ENCODE assay signal across 16 cellular contexts in the genomic region with DNA sequence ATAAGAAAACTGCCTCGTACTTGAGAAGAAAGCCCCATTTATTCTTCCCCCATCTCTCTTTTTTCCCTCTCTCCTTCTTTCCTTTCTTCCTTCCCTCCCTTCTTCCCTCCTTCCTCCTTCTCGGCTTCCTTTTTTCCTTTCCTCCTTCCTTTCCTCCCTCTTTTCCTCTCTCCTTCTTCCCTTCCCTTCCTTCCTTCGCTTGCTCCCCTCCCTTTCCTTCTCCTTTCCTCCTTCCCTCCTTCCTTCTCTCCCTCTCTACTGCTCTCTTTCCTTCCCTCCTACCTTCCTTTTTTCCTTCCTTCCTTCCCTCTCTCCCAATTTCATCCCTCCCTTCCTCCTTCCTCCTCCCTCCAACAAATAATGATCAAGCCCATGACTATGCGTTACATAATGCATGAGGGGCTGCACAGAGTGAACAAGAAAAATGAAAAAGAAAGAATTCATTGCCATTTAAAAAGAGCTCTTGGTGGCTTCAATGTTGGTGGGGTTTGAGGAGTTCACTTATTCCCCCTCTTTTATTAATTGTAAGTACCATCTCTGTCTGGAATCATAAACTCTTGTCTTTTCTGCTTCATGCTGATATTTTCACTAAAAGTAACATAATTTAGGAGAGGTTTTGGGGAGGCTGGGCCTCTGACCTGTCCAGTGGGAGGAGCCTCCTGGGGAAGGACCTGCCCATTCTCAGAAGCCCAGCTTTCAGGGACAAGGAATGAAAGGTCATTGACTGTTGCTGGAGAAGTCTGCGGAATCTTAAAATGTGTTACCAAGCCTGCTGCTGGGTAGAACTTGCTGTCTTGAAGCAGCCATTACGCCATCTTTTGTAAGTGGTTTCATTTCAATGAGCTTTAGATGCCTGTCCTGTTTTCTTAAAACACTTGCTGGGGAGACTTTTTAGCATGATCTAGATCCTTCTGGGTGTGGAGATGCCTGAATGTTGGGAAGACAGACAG.
DNase-seq lines count a peak whose midpoint lies in the region; ATAC-seq and TF ChIP-seq lines count a peak whose summit lies in the region.
"Had no signal": no experiment of that assay in that cellular context is flagged by ENCODE, and none has a peak within 500 bp of the region (broad histone marks: within the 10 kb centered on the region; RNA-seq: fewer than 3 reads in every experiment).

No MANE protein-coding gene starts in this region.

- WGBS in liver = 87% methylated on average over 6 of the region's 6 CpGs
- 85 to 93% methylated on average over 6 of the region's 6 CpGs for WGBS in testis, 2 donors

- H3K9me3 Mint-ChIP-seq in activated CD8-positive, alpha-beta memory T cell treated with anti-CD3 and anti-CD28 coated beads, Interleukin-2, amount 10 ng/mL, durations not matched to agents 7 days and 5 days (ENCODE audit: low read depth) = no peaks in the 10 kb centered on the region
- H3K9me3 Mint-ChIP-seq in WTC11 = 0 out of 2 replicates have a peak, but pooled peaks cover 3% of the 10 kb centered on the region
- H3K9me3 Mint-ChIP-seq in GM23338 = no peaks in the 10 kb centered on the region

- peaks cover 56% of the 10 kb centered on the region for H3K4me1 Mint-ChIP-seq in activated CD8-positive, alpha-beta memory T cell treated with anti-CD3 and anti-CD28 coated beads, Interleukin-2, amount 10 ng/mL, durations not matched to agents 7 days and 5 days
- peaks cover 51% of the 10 kb centered on the region for H3K4me1 Mint-ChIP-seq in WTC11
- H3K4me1 Mint-ChIP-seq in GM23338 = peaks cover 39% of the 10 kb centered on the region

- intact Hi-C loops in testis (cut with DNase I; ENCODE audit: low total_unique reads) = no loop called here

- no peak overlapping the region for H3K9ac ChIP-seq in liver (ENCODE audit: low read depth in 1 of 2, low read length in 2 of 2)

- H3K27ac Mint-ChIP-seq in activated CD8-positive, alpha-beta memory T cell treated with anti-CD3 and anti-CD28 coated beads, Interleukin-2, amount 10 ng/mL, durations not matched to agents 7 days and 5 days = peak overlapping the region; percentile 34
- H3K27ac Mint-ChIP-seq in WTC11 (0 out of 2 replicates have a peak overlapping the region, but pooled peaks have one; percentile 2), GM23338 (no peak overlapping the region)

- H3K36me3 Mint-ChIP-seq in activated CD8-positive, alpha-beta memory T cell treated with anti-CD3 and anti-CD28 coated beads, Interleukin-2, amount 10 ng/mL, durations not matched to agents 7 days and 5 days = peaks cover 30% of the 10 kb centered on the region
- H3K36me3 Mint-ChIP-seq in WTC11 (no peaks in the 10 kb centered on the region), GM23338 (ENCODE audit: low read depth) (peaks cover 4% of the 10 kb centered on the region; the same call in 1 of the 3 replicates)

- no peak overlapping the region for H3K27ac ChIP-seq in liver (ENCODE audit: low read depth in 1 of 2, low read length in 2 of 2)
- no peak overlapping the region for H3K27ac ChIP-seq in testis
- H3K27ac ChIP-seq in GM23338 (ENCODE audit: low read depth) = no peak overlapping the region
- H3K27ac ChIP-seq: body of pancreas had no signal

- no peaks in the 10 kb centered on the region for H3K36me3 ChIP-seq in liver (ENCODE audit: control insufficient read depth in 4 of 4, insufficient read depth in 3 of 4, low read depth in 1 of 4, low read length in 3 of 4)
- no peaks in the 10 kb centered on the region for H3K36me3 ChIP-seq in testis (ENCODE audit: low read depth, missing control alignments)
- H3K36me3 ChIP-seq in GM23338 (ENCODE audit: insufficient read depth) = no peaks in the 10 kb centered on the region
- H3K36me3 ChIP-seq: transverse colon had no signal

- no peak for TF ChIP-seq RAD21 in liver (IDR thresholded peaks at IDR 0.05)

- no peak for DNase-seq in activated CD8-positive, alpha-beta memory T cell treated with anti-CD3 and anti-CD28 coated beads, Interleukin-2, amount 10 ng/mL, durations not matched to agents 7 days and 5 days
- DNase-seq in activated CD8-positive, alpha-beta memory T cell treated with anti-CD3 and anti-CD28 coated beads, Interleukin-2, amount 50 U/mL, for 4 hours = no peak
- DNase-seq in WTC11 (ENCODE audit: low spot score) = no peak
- peak; percentile 41 for DNase-seq in testis
- no peak for DNase-seq in T-helper 9 cell
- no peak for DNase-seq in GM23338 (ENCODE audit: low spot score)
- no peak for DNase-seq in NCI-H187 treated with DMSO at 0.1 percent for 48 hours (lab: John Stamatoyannopoulos, UW)
- DNase-seq: activated T-cell treated with anti-CD3 and anti-CD28 coated beads, Interleukin-2, amount 50 U/mL, for 1 hour; body of pancreas; KBM-7; left colon; NCI-H2029 treated with DMSO at 0.1 percent for 48 hours; SIG-M5; small intestine; transverse colon had no signal

- no peaks in the 10 kb centered on the region for H3K79me2 ChIP-seq in GM23338 (replicated peaks; ENCODE audit: insufficient read depth)

- no peak overlapping the region for H3K4me2 ChIP-seq in GM23338

- no peak for ATAC-seq in activated CD8-positive, alpha-beta memory T cell treated with anti-CD3 and anti-CD28 coated beads, Interleukin-2, amount 10 ng/mL, durations not matched to agents 7 days and 5 days
- ATAC-seq in WTC11 (no peak), GM23338 (no peak)
- ATAC-seq: body of pancreas, left colon had no signal

- H3K27me3 Mint-ChIP-seq in activated CD8-positive, alpha-beta memory T cell treated with anti-CD3 and anti-CD28 coated beads, Interleukin-2, amount 10 ng/mL, durations not matched to agents 7 days and 5 days = no peaks in the 10 kb centered on the region
- H3K27me3 Mint-ChIP-seq in WTC11 (ENCODE audit: low read depth) = no peaks in the 10 kb centered on the region
- peaks cover 8% of the 10 kb centered on the region for H3K27me3 Mint-ChIP-seq in GM23338 (ENCODE audit: insufficient read depth, low read depth, poor library complexity)

- TF ChIP-seq CTCF in WTC11 (IDR thresholded peaks at IDR 0.05) (no peak), liver (IDR thresholded peaks at IDR 0.05; ENCODE audit: low read depth, low read length, missing input control) (no peak), testis (IDR thresholded peaks at IDR 0.05) (no peak), GM23338 (conservative IDR thresholded peaks at IDR 0.05; ENCODE audit: low read depth in 2 of 2) (no peak)

- TF ChIP-seq POLR2A in testis (IDR thresholded peaks at IDR 0.05) = no peak

- POLR2A ChIA-PET in WTC11 (lab: Charles Lee) = no interaction called here

- no peaks in the 10 kb centered on the region for H4K20me1 ChIP-seq in GM23338 (replicated peaks; ENCODE audit: insufficient read depth)

- H3K27me3 ChIP-seq in liver (ENCODE audit: control insufficient read depth in 4 of 4, insufficient read depth in 4 of 4, low read length in 3 of 4) (peaks cover 0 to 3% (median 0%) of the 10 kb centered on the region in 4 donors), testis (no peaks in the 10 kb centered on the region), GM23338 (ENCODE audit: insufficient read depth) (no peaks in the 10 kb centered on the region)
- H3K27me3 ChIP-seq: body of pancreas, transverse colon had no signal

- H2AFZ ChIP-seq in GM23338 = no peak overlapping the region

- H3K9me2 ChIP-seq in GM23338 (ENCODE audit: insufficient read depth) = no peaks in the 10 kb centered on the region

- H3K4me1 ChIP-seq in liver (ENCODE audit: control insufficient read depth in 4 of 4, insufficient read depth in 4 of 4, low read length in 3 of 4) (no peaks in the 10 kb centered on the region), testis (peaks cover 31% of the 10 kb centered on the region), GM23338 (ENCODE audit: insufficient read depth) (peaks cover 24% of the 10 kb centered on the region; the same call in 1 of the 2 replicates)

- no peak overlapping the region for H3K4me3 Mint-ChIP-seq in activated CD8-positive, alpha-beta memory T cell treated with anti-CD3 and anti-CD28 coated beads, Interleukin-2, amount 10 ng/mL, durations not matched to agents 7 days and 5 days
- H3K4me3 Mint-ChIP-seq in WTC11 = no peak overlapping the region
- H3K4me3 Mint-ChIP-seq in GM23338 = no peak overlapping the region

- H3K9me3 ChIP-seq in liver (ENCODE audit: control insufficient read depth in 4 of 4, low read length in 3 of 4) = no peaks in the 10 kb centered on the region
- no peaks in the 10 kb centered on the region for H3K9me3 ChIP-seq in testis
- H3K9me3 ChIP-seq: body of pancreas, transverse colon had no signal

- H3K4me3 ChIP-seq in liver (ENCODE audit: low read depth in 1 of 3, low read length in 3 of 3) = no peak overlapping the region
- H3K4me3 ChIP-seq in testis = no peak overlapping the region
- no peak overlapping the region for H3K4me3 ChIP-seq in GM23338
- H3K4me3 ChIP-seq: body of pancreas, transverse colon had no signal

- CTCF ChIA-PET in activated CD8-positive, alpha-beta memory T cell treated with anti-CD3 and anti-CD28 coated beads, Interleukin-2, amount 10 ng/mL, durations not matched to agents 7 days and 5 days (lab: Charles Lee) = interaction anchor here (1.0 kb wide), 1 partner anchor 219 kb away, joined by 4 read pairs; no protein-coding TSS in a partner anchor
- CTCF ChIA-PET in WTC11 (lab: Charles Lee) = interaction anchor here (0.6 to 0.9 kb wide), 2 partner anchors 220 to 404 kb away, joined by 3 read pairs; no protein-coding TSS in a partner anchor

- no peaks in the 10 kb centered on the region for H3F3A ChIP-seq in GM23338 (replicated peaks; ENCODE audit: low read depth)

TF ChIP-seq in liver, 16 proteins besides CTCF, POLR2A, EP300 and RAD21 (continues in another document):
- TF ChIP-seq EGR1 (IDR thresholded peaks at IDR 0.05; ENCODE audit: low read depth in 2 of 2) (no peak), SP1 (IDR thresholded peaks at IDR 0.05) (no peak)

TF ChIP-seq in GM23338, 12 proteins besides CTCF, POLR2A, EP300 and RAD21 (continues in another document):
- TF ChIP-seq ZNF114 (CRISPR knock-in tag; IDR thresholded peaks at IDR 0.05) (no peak), ZNF331 (CRISPR knock-in tag; IDR thresholded peaks at IDR 0.05; ENCODE audit: low read depth) (no peak), CREB1 (CRISPR knock-in tag; IDR thresholded peaks at IDR 0.05; ENCODE audit: low read depth) (no peak), EZH2 (IDR thresholded peaks at IDR 0.05; ENCODE audit: low read depth, unreplicated experiment) (no peak), POLR2AphosphoS5 (IDR thresholded peaks at IDR 0.05; ENCODE audit: low read depth) (no peak)
